ENCODE assay signal across 9 cellular contexts in the genomic region with DNA sequence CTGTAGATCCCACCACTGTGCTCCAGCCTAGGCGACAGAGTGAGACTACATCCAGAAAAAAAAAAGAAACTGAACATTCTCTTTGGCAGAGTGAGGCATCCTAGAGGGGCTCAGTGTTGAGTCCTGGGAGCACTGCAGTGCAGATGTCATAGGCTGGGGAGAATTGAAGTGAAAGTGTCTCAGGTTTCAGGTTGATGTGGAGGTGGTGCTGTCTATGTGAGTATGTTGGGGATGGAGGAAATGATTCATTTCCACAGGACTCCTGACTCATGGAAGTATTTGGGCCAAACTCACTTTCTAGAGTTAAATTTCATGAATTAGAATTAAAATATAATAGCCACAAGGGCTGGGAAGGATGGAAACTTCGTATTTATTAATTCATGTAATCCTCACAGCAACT.
DNase-seq lines count a peak whose midpoint lies in the region; ATAC-seq lines count a peak whose summit lies in the region.
"Had no signal": no experiment of that assay in that cellular context is flagged by ENCODE, and none has a peak within 500 bp of the region (broad histone marks: within the 10 kb centered on the region; RNA-seq: fewer than 3 reads in every experiment).

No MANE protein-coding gene starts in this region.

- no peaks in the 10 kb centered on the region for H3K9me3 Mint-ChIP-seq in activated CD8-positive, alpha-beta memory T cell treated with anti-CD3 and anti-CD28 coated beads, Interleukin-2, amount 10 ng/mL, durations not matched to agents 7 days and 5 days (ENCODE audit: low read depth)

- H3K4me1 Mint-ChIP-seq in activated CD8-positive, alpha-beta memory T cell treated with anti-CD3 and anti-CD28 coated beads, Interleukin-2, amount 10 ng/mL, durations not matched to agents 7 days and 5 days = no peaks in the 10 kb centered on the region

- peaks cover 43% of the 10 kb centered on the region for H3K27me3 Mint-ChIP-seq in activated CD8-positive, alpha-beta memory T cell treated with anti-CD3 and anti-CD28 coated beads, Interleukin-2, amount 10 ng/mL, durations not matched to agents 7 days and 5 days

- no peaks in the 10 kb centered on the region for H3K36me3 Mint-ChIP-seq in activated CD8-positive, alpha-beta memory T cell treated with anti-CD3 and anti-CD28 coated beads, Interleukin-2, amount 10 ng/mL, durations not matched to agents 7 days and 5 days

- ATAC-seq in activated CD8-positive, alpha-beta memory T cell treated with anti-CD3 and anti-CD28 coated beads, Interleukin-2, amount 10 ng/mL, durations not matched to agents 7 days and 5 days = no peak
- ATAC-seq in stimulated activated naive CD8-positive, alpha-beta T cell treated with anti-CD3 and anti-CD28 coated beads, Interleukin-15, Interleukin-2, amounts not matched to agents 100 U/mL and 50 U/mL, for 24 hours = peak; percentile 99
- ATAC-seq in GM21526 (IDR thresholded peaks at IDR 0.05; ENCODE audit: low FRiP score, unreplicated experiment) = no peak
- ATAC-seq in HG03571 (IDR thresholded peaks at IDR 0.05; ENCODE audit: unreplicated experiment) = no peak

- DNase-seq in activated CD8-positive, alpha-beta memory T cell treated with anti-CD3 and anti-CD28 coated beads, Interleukin-2, amount 50 U/mL, for 24 hours (ENCODE audit: extremely low read depth) = peak; percentile 3
- DNase-seq in activated CD8-positive, alpha-beta memory T cell treated with anti-CD3 and anti-CD28 coated beads, Interleukin-2, amount 10 ng/mL, durations not matched to agents 7 days and 5 days = no peak
- DNase-seq in NCI-H2171 (lab: John Stamatoyannopoulos, UW) = peak; percentile 22
- peak; percentile 89 for DNase-seq in fibroblast of peridontal ligament (ENCODE audit: extremely low read depth)
- peak; percentile 37 for DNase-seq in stimulated activated naive CD8-positive, alpha-beta T cell treated with anti-CD3 and anti-CD28 coated beads, Interleukin-15, Interleukin-2, amounts not matched to agents 100 U/mL and 50 U/mL, for 24 hours
- DNase-seq in NCI-H1436 treated with DMSO at 0.1 percent for 48 hours (lab: John Stamatoyannopoulos, UW) = no peak
- DNase-seq: WERI-Rb-1 had no signal

- CTCF ChIA-PET in activated CD8-positive, alpha-beta memory T cell treated with anti-CD3 and anti-CD28 coated beads, Interleukin-2, amount 10 ng/mL, durations not matched to agents 7 days and 5 days (lab: Charles Lee) = no interaction called here

- H3K4me3 Mint-ChIP-seq in activated CD8-positive, alpha-beta memory T cell treated with anti-CD3 and anti-CD28 coated beads, Interleukin-2, amount 10 ng/mL, durations not matched to agents 7 days and 5 days = no peak overlapping the region

- no peak overlapping the region for H3K27ac Mint-ChIP-seq in activated CD8-positive, alpha-beta memory T cell treated with anti-CD3 and anti-CD28 coated beads, Interleukin-2, amount 10 ng/mL, durations not matched to agents 7 days and 5 days

Comparison
In these comparisons a context has a peak if more than half of its experiments do, and no peak if none do; other contexts are left out.
1. DNase-seq: peak in activated CD8-positive, alpha-beta memory T cell treated with anti-CD3 and anti-CD28 coated beads, Interleukin-2, amount 50 U/mL, for 24 hours (single experiment), NCI-H2171 (single experiment), fibroblast of peridontal ligament (single experiment) and stimulated activated naive CD8-positive, alpha-beta T cell treated with anti-CD3 and anti-CD28 coated beads, Interleukin-15, Interleukin-2, amounts not matched to agents 100 U/mL and 50 U/mL, for 24 hours (single experiment); none in activated CD8-positive, alpha-beta memory T cell treated with anti-CD3 and anti-CD28 coated beads, Interleukin-2, amount 10 ng/mL, durations not matched to agents 7 days and 5 days (single experiment) and NCI-H1436 treated with DMSO at 0.1 percent for 48 hours (single experiment).